ENCODE assay signal across 3 cellular contexts in genomic region chr6:18228590-18228989, GRCh38.
TF ChIP-seq lines count a peak whose summit lies in the region.

No MANE protein-coding gene starts in this region.

TF ChIP-seq in K562, 482 proteins besides CTCF, POLR2A, EP300 and RAD21:
- peak; percentile 44; the same call in 1 of the 2 replicates for TF ChIP-seq FOXK1 (CRISPR knock-in tag; IDR thresholded peaks at IDR 0.05; ENCODE audit: borderline replicate concordance)

TF ChIP-seq in H1, 55 proteins besides CTCF, POLR2A, EP300 and RAD21:
- TF ChIP-seq EGR1 (IDR thresholded peaks at IDR 0.05; ENCODE audit: borderline replicate concordance, low read depth, low read length): peak; percentile 39; the same call in 1 of the 2 replicates

TF ChIP-seq in HepG2, 621 proteins besides CTCF, POLR2A, EP300 and RAD21:
- TF ChIP-seq ZNF687 (CRISPR knock-in tag; IDR thresholded peaks at IDR 0.05): 0 out of 2 replicates have a peak, but pooled peaks have one; percentile 9
